In the genomic region with DNA sequence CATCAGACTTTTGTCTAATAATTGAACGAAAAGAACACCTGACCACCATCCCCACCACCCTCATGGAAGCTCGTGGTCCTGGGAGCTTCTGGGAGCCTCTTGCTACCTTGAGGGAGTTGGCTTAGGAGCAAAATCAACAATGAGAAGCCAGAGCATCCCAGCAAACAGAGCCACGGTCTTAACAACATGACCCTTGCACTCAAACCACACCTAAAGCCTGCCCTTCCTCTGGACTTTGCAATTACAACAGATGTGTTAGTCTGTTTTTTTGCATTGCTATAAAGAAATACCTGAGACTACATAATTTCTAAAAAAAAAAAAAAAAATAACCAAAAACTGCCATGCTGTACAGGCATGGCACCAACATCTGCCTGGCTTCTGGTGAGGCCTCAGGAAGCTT, we compare ENCODE assay signal across 19 cellular contexts. TPM values are rescaled to one million over a fixed set of nuclear protein-coding genes. Genes with fewer than 3 reads are reported as not detected.
"Had no signal": no experiment of that assay in that cellular context is flagged by ENCODE, and none has a peak within 500 bp of the region (broad histone marks: within the 10 kb centered on the region; RNA-seq: fewer than 3 reads in every experiment).

No MANE protein-coding gene starts in this region.

- H3K27ac ChIP-seq: pancreas, stomach, thoracic aorta had no signal

- H3K27me3 ChIP-seq: heart left ventricle, pancreas, stomach had no signal

- H3K36me3 ChIP-seq: heart left ventricle, pancreas, stomach, thoracic aorta had no signal

- H3K27ac Mint-ChIP-seq: natural killer cell, progenitor cell of endocrine pancreas, type B pancreatic cell had no signal

- ATAC-seq: esophagus mucosa, heart left ventricle, natural killer cell, pancreas, sciatic nerve had no signal

- H3K4me1 ChIP-seq: pancreas, stomach had no signal

- H3K9me3 Mint-ChIP-seq: natural killer cell, neural crest cell, type B pancreatic cell had no signal

- H3K9me3 ChIP-seq: heart left ventricle, pancreas, stomach, thoracic aorta had no signal

- H3K4me1 Mint-ChIP-seq: natural killer cell, neural crest cell had no signal

- H3K4me3 Mint-ChIP-seq: natural killer cell, neural crest cell, type B pancreatic cell had no signal

- DNase-seq: central memory CD4-positive, alpha-beta T cell; cortex of kidney; effector memory CD4-positive, alpha-beta T cell; heart left ventricle; hypothalamus; kidney glomerular epithelial cell; mammary epithelial cell; natural killer cell; pancreas; stimulated activated CD4-positive, alpha-beta T cell treated with anti-CD3 and anti-CD28 coated beads, Interleukin-2, amount 100 ng/mL, for 24 hours; stimulated activated naive CD4-positive, alpha-beta T cell; stomach; substantia nigra had no signal

- H3K36me3 Mint-ChIP-seq: natural killer cell, type B pancreatic cell had no signal

- H3K4me3 ChIP-seq: heart left ventricle, pancreas, stomach, thoracic aorta had no signal

RNA-seq across cellular contexts. Expression of gene RBM24, which starts 9.5 kb away (rescaled TPM):
- total RNA-seq: natural killer cell had no signal
